In genomic region chr15:67146214-67146613, GRCh38 we compare ENCODE assay signal across 8 cellular contexts.
DNase-seq lines count a peak whose midpoint lies in the region; ATAC-seq and TF ChIP-seq lines count a peak whose summit lies in the region.

No MANE protein-coding gene starts in this region.

- in situ Hi-C loops in astrocyte of the spinal cord (cut with HindIII; ENCODE audit: low sequenced_read_pairs) = no loop called here

- H3K4me3 ChIP-seq in astrocyte of the spinal cord (ENCODE audit: low read depth, low read length) = no peak overlapping the region
- H3K4me3 ChIP-seq in left lung = no peak overlapping the region
- no peak overlapping the region for H3K4me3 ChIP-seq in upper lobe of left lung
- no peak overlapping the region for H3K4me3 ChIP-seq in WERI-Rb-1 (ENCODE audit: low read depth, low read length)

- H3K4me1 ChIP-seq in left lung (peaks cover 57 to 78% of the 10 kb centered on the region in 2 donors), upper lobe of left lung (peaks cover 61 to 79% (median 66%) of the 10 kb centered on the region in 4 donors)

- DNase-seq in activated T-cell treated with anti-CD3 and anti-CD28 coated beads, Interleukin-2, amount 50 U/mL, for 24 hours = peak; percentile 30
- DNase-seq in activated T-cell treated with anti-CD3 and anti-CD28 coated beads, Interleukin-2, amount 50 U/mL, for 4 hours = no peak
- DNase-seq in astrocyte of the spinal cord (ENCODE audit: low read depth, low spot score) = peak; percentile 89
- DNase-seq in left lung = no peak
- DNase-seq in upper lobe of left lung = peak in 1 of 2 donors; percentile 37
- DNase-seq in WERI-Rb-1 = no peak
- DNase-seq in NCI-H1417 (lab: John Stamatoyannopoulos, UW) = no peak

- H3K27me3 ChIP-seq in left lung (no peaks in the 10 kb centered on the region), upper lobe of left lung (no peaks in the 10 kb centered on the region), WERI-Rb-1 (ENCODE audit: insufficient read depth, low read depth, severe bottlenecking) (no peaks in the 10 kb centered on the region)

- TF ChIP-seq POLR2A in upper lobe of left lung (IDR thresholded peaks at IDR 0.05) = no peak

- no peaks in the 10 kb centered on the region for H3K27me3 Mint-ChIP-seq in activated T-cell treated with anti-CD3 and anti-CD28 coated beads, Interleukin-2, amount 50 U/mL, for 24 hours
- H3K27me3 Mint-ChIP-seq in activated T-cell treated with anti-CD3 and anti-CD28 coated beads, Interleukin-2, amount 50 U/mL, for 4 hours (ENCODE audit: low read depth) = no peaks in the 10 kb centered on the region

- WGBS in upper lobe of left lung, 2 donors = 42 to 60% methylated on average over 6 of the region's 6 CpGs

- H3K4me1 Mint-ChIP-seq in activated T-cell treated with anti-CD3 and anti-CD28 coated beads, Interleukin-2, amount 50 U/mL, for 24 hours (ENCODE audit: low read depth) = peaks cover 92% of the 10 kb centered on the region
- peaks cover 91% of the 10 kb centered on the region for H3K4me1 Mint-ChIP-seq in activated T-cell treated with anti-CD3 and anti-CD28 coated beads, Interleukin-2, amount 50 U/mL, for 4 hours (ENCODE audit: low read depth)

- peak overlapping the region; percentile 78 to 79 for H3K27ac ChIP-seq in left lung
- H3K27ac ChIP-seq in upper lobe of left lung = peak overlapping the region; percentile 70 to 82 (median 78)
- H3K27ac ChIP-seq in WERI-Rb-1 = no peak overlapping the region

- no peak for TF ChIP-seq EP300 in upper lobe of left lung (IDR thresholded peaks at IDR 0.05)

- H3K36me3 ChIP-seq in left lung (no peaks in the 10 kb centered on the region), upper lobe of left lung (no peaks in the 10 kb centered on the region), WERI-Rb-1 (no peaks in the 10 kb centered on the region)

- no peaks in the 10 kb centered on the region for H3K9me3 Mint-ChIP-seq in activated T-cell treated with anti-CD3 and anti-CD28 coated beads, Interleukin-2, amount 50 U/mL, for 24 hours
- H3K9me3 Mint-ChIP-seq in activated T-cell treated with anti-CD3 and anti-CD28 coated beads, Interleukin-2, amount 50 U/mL, for 4 hours = no peaks in the 10 kb centered on the region

- ATAC-seq in activated T-cell treated with anti-CD3 and anti-CD28 coated beads, Interleukin-2, amount 50 U/mL, for 4 hours = no peak
- ATAC-seq in left lung (peak; percentile 4), upper lobe of left lung (ENCODE audit: low FRiP score in 2 of 2) (peak; percentile 43 to 46), GM21526 (IDR thresholded peaks at IDR 0.05; ENCODE audit: low FRiP score, unreplicated experiment) (no peak)

- H3K4me3 Mint-ChIP-seq in activated T-cell treated with anti-CD3 and anti-CD28 coated beads, Interleukin-2, amount 50 U/mL, for 24 hours = no peak overlapping the region
- no peak overlapping the region for H3K4me3 Mint-ChIP-seq in activated T-cell treated with anti-CD3 and anti-CD28 coated beads, Interleukin-2, amount 50 U/mL, for 4 hours

- intact Hi-C loops in left lung (cut with DNase I) = no loop called here

- H3K27ac Mint-ChIP-seq in activated T-cell treated with anti-CD3 and anti-CD28 coated beads, Interleukin-2, amount 50 U/mL, for 24 hours = peak overlapping the region; percentile 83

- H3K36me3 Mint-ChIP-seq in activated T-cell treated with anti-CD3 and anti-CD28 coated beads, Interleukin-2, amount 50 U/mL, for 24 hours (ENCODE audit: low read depth) = peaks cover 4% of the 10 kb centered on the region
- H3K36me3 Mint-ChIP-seq in activated T-cell treated with anti-CD3 and anti-CD28 coated beads, Interleukin-2, amount 50 U/mL, for 4 hours (ENCODE audit: insufficient read depth) = no peaks in the 10 kb centered on the region

- no peak for TF ChIP-seq CTCF in astrocyte of the spinal cord (IDR thresholded peaks at IDR 0.05; ENCODE audit: low read depth, low read length)
- no peak for TF ChIP-seq CTCF in left lung (IDR thresholded peaks at IDR 0.05)
- TF ChIP-seq CTCF in upper lobe of left lung (IDR thresholded peaks at IDR 0.05) = no peak
- no peak for TF ChIP-seq CTCF in WERI-Rb-1 (IDR thresholded peaks at IDR 0.05; ENCODE audit: low read depth, low read length)

- H3K9me3 ChIP-seq in left lung (no peaks in the 10 kb centered on the region), upper lobe of left lung (no peaks in the 10 kb centered on the region), WERI-Rb-1 (ENCODE audit: severe bottlenecking) (no peaks in the 10 kb centered on the region)

Comparison
In these comparisons a context has a peak if more than half of its experiments do, and no peak if none do; other contexts are left out.
1. DNase-seq: peak in activated T-cell treated with anti-CD3 and anti-CD28 coated beads, Interleukin-2, amount 50 U/mL, for 24 hours (single experiment) and astrocyte of the spinal cord (single experiment); none in activated T-cell treated with anti-CD3 and anti-CD28 coated beads, Interleukin-2, amount 50 U/mL, for 4 hours (single experiment), left lung (0 of 2), WERI-Rb-1 (single experiment) and NCI-H1417 (0 of 3).
2. ATAC-seq: peak in left lung (single experiment) and upper lobe of left lung (2 of 2); none in activated T-cell treated with anti-CD3 and anti-CD28 coated beads, Interleukin-2, amount 50 U/mL, for 4 hours (0 of 2) and GM21526 (single experiment).